2 cellular contexts compared by ENCODE assay signal in the genomic region with DNA sequence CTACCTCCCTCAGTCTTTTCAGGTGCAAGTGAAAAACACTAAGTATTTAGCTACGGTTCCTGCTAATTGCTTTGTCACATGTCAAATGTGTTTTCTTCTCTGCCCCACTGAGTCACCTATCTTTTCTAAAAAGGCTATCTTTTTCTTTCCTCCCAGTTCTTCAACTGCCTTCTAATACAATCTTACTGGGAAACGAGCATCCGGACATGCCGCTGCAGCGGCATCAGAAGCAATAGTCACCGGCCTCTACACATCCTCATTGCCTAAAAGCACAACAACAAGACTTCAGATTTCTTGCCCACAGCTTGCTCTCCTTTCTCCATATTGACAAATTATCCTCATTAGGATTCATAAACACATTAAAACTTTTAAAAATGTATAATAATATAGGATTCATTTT.
TF ChIP-seq lines count a peak whose summit lies in the region.

No MANE protein-coding gene starts in this region.

TF ChIP-seq in A549, 52 proteins besides CTCF, POLR2A, EP300 and RAD21:
- TF ChIP-seq, protein P1, sequence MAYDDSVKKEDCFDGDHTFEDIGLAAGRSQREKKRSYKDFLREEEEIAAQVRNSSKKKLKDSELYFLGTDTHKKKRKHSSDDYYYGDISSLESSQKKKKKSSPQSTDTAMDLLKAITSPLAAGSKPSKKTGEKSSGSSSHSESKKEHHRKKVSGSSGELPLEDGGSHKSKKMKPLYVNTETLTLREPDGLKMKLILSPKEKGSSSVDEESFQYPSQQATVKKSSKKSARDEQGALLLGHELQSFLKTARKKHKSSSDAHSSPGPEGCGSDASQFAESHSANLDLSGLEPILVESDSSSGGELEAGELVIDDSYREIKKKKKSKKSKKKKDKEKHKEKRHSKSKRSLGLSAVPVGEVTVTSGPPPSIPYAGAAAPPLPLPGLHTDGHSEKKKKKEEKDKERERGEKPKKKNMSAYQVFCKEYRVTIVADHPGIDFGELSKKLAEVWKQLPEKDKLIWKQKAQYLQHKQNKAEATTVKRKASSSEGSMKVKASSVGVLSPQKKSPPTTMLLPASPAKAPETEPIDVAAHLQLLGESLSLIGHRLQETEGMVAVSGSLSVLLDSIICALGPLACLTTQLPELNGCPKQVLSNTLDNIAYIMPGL (CRISPR knock-in tag; IDR thresholded peaks at IDR 0.05; ENCODE audit: borderline replicate concordance): no peak
- TF ChIP-seq HOXB13 (CRISPR knock-in tag; IDR thresholded peaks at IDR 0.05; ENCODE audit: low read depth) (no peak), ZNF302 (CRISPR knock-in tag; IDR thresholded peaks at IDR 0.05) (no peak), CBX8 (IDR thresholded peaks at IDR 0.05) (no peak), CHD4 (IDR thresholded peaks at IDR 0.05; ENCODE audit: borderline replicate concordance) (no peak), EHMT2 (IDR thresholded peaks at IDR 0.05; ENCODE audit: low read depth) (no peak), KDM1A (IDR thresholded peaks at IDR 0.05; ENCODE audit: low read depth) (no peak)

TF ChIP-seq in IMR-90, 13 proteins besides CTCF, POLR2A, EP300 and RAD21:
- TF ChIP-seq NFE2L2 (IDR thresholded peaks at IDR 0.05; ENCODE audit: low read depth, low read length): no peak
- TF ChIP-seq MAFK (IDR thresholded peaks at IDR 0.05; ENCODE audit: low read depth, low read length): no peak
- no peak for TF ChIP-seq BHLHE40 (IDR thresholded peaks at IDR 0.05; ENCODE audit: low read depth, low read length)
- TF ChIP-seq CEBPB (IDR thresholded peaks at IDR 0.05; ENCODE audit: low read depth, low read length): no peak
- TF ChIP-seq, protein P2, sequence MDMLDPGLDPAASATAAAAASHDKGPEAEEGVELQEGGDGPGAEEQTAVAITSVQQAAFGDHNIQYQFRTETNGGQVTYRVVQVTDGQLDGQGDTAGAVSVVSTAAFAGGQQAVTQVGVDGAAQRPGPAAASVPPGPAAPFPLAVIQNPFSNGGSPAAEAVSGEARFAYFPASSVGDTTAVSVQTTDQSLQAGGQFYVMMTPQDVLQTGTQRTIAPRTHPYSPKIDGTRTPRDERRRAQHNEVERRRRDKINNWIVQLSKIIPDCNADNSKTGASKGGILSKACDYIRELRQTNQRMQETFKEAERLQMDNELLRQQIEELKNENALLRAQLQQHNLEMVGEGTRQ (IDR thresholded peaks at IDR 0.05; ENCODE audit: low read depth, low read length): no peak
- TF ChIP-seq CHD1 (IDR thresholded peaks at IDR 0.05; ENCODE audit: low read depth, low read length): no peak
- TF ChIP-seq, protein P3, sequence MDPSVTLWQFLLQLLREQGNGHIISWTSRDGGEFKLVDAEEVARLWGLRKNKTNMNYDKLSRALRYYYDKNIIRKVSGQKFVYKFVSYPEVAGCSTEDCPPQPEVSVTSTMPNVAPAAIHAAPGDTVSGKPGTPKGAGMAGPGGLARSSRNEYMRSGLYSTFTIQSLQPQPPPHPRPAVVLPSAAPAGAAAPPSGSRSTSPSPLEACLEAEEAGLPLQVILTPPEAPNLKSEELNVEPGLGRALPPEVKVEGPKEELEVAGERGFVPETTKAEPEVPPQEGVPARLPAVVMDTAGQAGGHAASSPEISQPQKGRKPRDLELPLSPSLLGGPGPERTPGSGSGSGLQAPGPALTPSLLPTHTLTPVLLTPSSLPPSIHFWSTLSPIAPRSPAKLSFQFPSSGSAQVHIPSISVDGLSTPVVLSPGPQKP (IDR thresholded peaks at IDR 0.05; ENCODE audit: borderline replicate concordance, low read depth, low read length): no peak
- no peak for TF ChIP-seq RCOR1 (IDR thresholded peaks at IDR 0.05; ENCODE audit: insufficient replicate concordance, low read length)
- TF ChIP-seq SMC3 (IDR thresholded peaks at IDR 0.05; ENCODE audit: low read depth, low read length): no peak
- no peak for TF ChIP-seq RFX5 (IDR thresholded peaks at IDR 0.05; ENCODE audit: low read depth, low read length)
- TF ChIP-seq MXI1 (IDR thresholded peaks at IDR 0.05; ENCODE audit: borderline replicate concordance, low read depth, low read length): no peak
- TF ChIP-seq MAZ (IDR thresholded peaks at IDR 0.05; ENCODE audit: borderline replicate concordance, low read depth, low read length): no peak
- TF ChIP-seq FOS (IDR thresholded peaks at IDR 0.05; ENCODE audit: low read depth, low read length): no peak
